Comparison of ENCODE assay signal across 12 cellular contexts in the genomic region with DNA sequence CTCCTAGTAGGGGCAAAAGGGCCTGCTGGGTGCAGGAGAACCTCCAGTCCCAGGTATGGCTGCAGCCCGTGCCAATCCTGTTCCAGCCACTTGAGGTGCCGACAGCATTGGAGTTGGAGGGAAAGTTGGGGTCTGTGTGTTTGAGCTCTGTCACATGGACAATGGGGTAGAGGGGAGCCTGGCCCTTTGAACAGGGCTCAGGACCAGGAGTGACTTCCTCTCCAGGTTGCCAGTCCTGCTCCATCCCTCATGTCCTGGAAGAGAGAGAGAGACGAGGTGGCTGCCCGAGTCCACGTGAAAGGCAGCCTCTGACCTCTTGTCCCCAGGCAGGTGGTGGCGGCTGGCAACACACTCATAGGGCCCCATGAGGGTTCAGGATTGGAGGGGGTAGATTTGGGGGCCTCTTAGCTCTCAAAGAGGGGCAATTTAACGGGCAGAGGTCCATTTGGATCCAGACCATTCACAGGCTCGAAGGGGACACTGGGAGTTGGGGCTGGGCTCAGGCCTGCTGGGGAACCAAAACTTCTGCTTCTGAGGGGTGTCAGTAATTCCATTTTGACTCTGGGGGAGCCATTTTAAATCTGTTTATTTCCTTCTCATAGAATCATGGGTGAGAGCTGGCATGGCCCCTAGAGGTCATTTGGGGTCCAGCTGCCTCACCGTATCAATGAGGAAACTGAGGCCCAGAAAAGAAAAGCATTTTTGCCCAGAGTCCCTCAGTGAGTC. TPM values are rescaled to one million over a fixed set of nuclear protein-coding genes. Genes with fewer than 3 reads are reported as not detected.
DNase-seq lines count a peak whose midpoint lies in the region; ATAC-seq and TF ChIP-seq lines count a peak whose summit lies in the region.
"Had no signal": no experiment of that assay in that cellular context is flagged by ENCODE, and none has a peak within 500 bp of the region (broad histone marks: within the 10 kb centered on the region; RNA-seq: fewer than 3 reads in every experiment).

No MANE protein-coding gene starts in this region.

- H3K4me1 Mint-ChIP-seq in CD8-positive, alpha-beta memory T cell, result peaks cover 65 to 96% (median 83%) of the 10 kb centered on the region in 3 donors
- H3K4me1 Mint-ChIP-seq in nephron progenitor cell, result peaks cover 35% of the 10 kb centered on the region

- peaks cover 3% of the 10 kb centered on the region for H3K36me3 ChIP-seq in CD8-positive, alpha-beta memory T cell (ENCODE audit: insufficient read depth, low read length)
- H3K36me3 ChIP-seq in MM.1S (replicated peaks; ENCODE audit: insufficient read depth, low read length), result peaks cover 4% of the 10 kb centered on the region; the same call in 1 of the 2 replicates
- H3K36me3 ChIP-seq: prostate gland, transverse colon had no signal

- intact Hi-C loops in posterior vena cava (cut with DNase I), result no loop called here

- H3K36me3 Mint-ChIP-seq in CD8-positive, alpha-beta memory T cell, result peaks cover 0 to 38% (median 0%) of the 10 kb centered on the region in 3 donors
- no peaks in the 10 kb centered on the region for H3K36me3 Mint-ChIP-seq in nephron progenitor cell (ENCODE audit: low read depth)

- H3K9ac ChIP-seq in MM.1S (ENCODE audit: low read length), result no peak overlapping the region

- H3K4me3 ChIP-seq in CD8-positive, alpha-beta memory T cell (ENCODE audit: low read length), result no peak overlapping the region
- H3K4me3 ChIP-seq in MM.1S (ENCODE audit: low read length), result no peak overlapping the region
- H3K4me3 ChIP-seq: left lung, prostate gland, transverse colon had no signal

- no peak overlapping the region for H3K27ac ChIP-seq in CD8-positive, alpha-beta memory T cell (ENCODE audit: low read depth, low read length)
- H3K27ac ChIP-seq in MM.1S (ENCODE audit: low read length), result peak overlapping the region; percentile 98; the same call in 1 of the 2 replicates
- H3K27ac ChIP-seq in cingulate gyrus (ENCODE audit: low read depth, low read length), result peak overlapping the region; percentile 39
- H3K27ac ChIP-seq: HL-60 had no signal

- H3K9me2 ChIP-seq in MM.1S (replicated peaks; ENCODE audit: insufficient read depth, low read length), result no peaks in the 10 kb centered on the region

- CTCF ChIA-PET in CD8-positive, alpha-beta memory T cell (lab: Charles Lee), result no interaction called here

- peak overlapping the region; percentile 68 to 97 (median 88) for H3K27ac Mint-ChIP-seq in CD8-positive, alpha-beta memory T cell
- no peak overlapping the region for H3K27ac Mint-ChIP-seq in nephron progenitor cell

- ATAC-seq in HG03097 (IDR thresholded peaks at IDR 0.05; ENCODE audit: low FRiP score, unreplicated experiment), result no peak

- no peak overlapping the region for H2AFZ ChIP-seq in MM.1S (ENCODE audit: low read length)

- H3K4me3 Mint-ChIP-seq in CD8-positive, alpha-beta memory T cell, result peak overlapping the region in 5 of 7 donors; percentile 18 to 59 (median 32)
- no peak overlapping the region for H3K4me3 Mint-ChIP-seq in nephron progenitor cell

- H3F3A ChIP-seq in MM.1S (ENCODE audit: insufficient read depth, low read length), result peaks cover 55% of the 10 kb centered on the region

- 0 out of 2 replicates have a peak overlapping the region, but pooled peaks have one; percentile 94 for H3K4me2 ChIP-seq in MM.1S (ENCODE audit: low read depth, low read length)

- no peaks in the 10 kb centered on the region for H3K9me3 ChIP-seq in CD8-positive, alpha-beta memory T cell (ENCODE audit: low read length)
- no peaks in the 10 kb centered on the region for H3K9me3 ChIP-seq in MM.1S (replicated peaks; ENCODE audit: insufficient read depth, low read length)
- H3K9me3 ChIP-seq: left lung, prostate gland, transverse colon had no signal

- H3K9me3 Mint-ChIP-seq in CD8-positive, alpha-beta memory T cell, result no peaks in the 10 kb centered on the region
- H3K9me3 Mint-ChIP-seq in nephron progenitor cell, result no peaks in the 10 kb centered on the region

- DNase-seq in CD8-positive, alpha-beta memory T cell, result no peak
- no peak for DNase-seq in MM.1S
- DNase-seq in posterior vena cava (ENCODE audit: low spot score), result peak; percentile 68
- no peak for DNase-seq in NCI-H748 (lab: John Stamatoyannopoulos, UW; ENCODE audit: unreplicated experiment)
- DNase-seq in nephron progenitor cell, result no peak
- DNase-seq: NCI-H774 had no signal

- POLR2A ChIA-PET in CD8-positive, alpha-beta memory T cell (lab: Charles Lee), result interaction anchor here (0.6 kb wide), 2 partner anchors 97 to 558 kb away, joined by 3 to 9 read pairs; no protein-coding TSS in a partner anchor

- H3K79me2 ChIP-seq in MM.1S (ENCODE audit: low read length), result peaks cover 79% of the 10 kb centered on the region

- H3K27me3 Mint-ChIP-seq in CD8-positive, alpha-beta memory T cell, result no peaks in the 10 kb centered on the region
- peaks cover 22% of the 10 kb centered on the region for H3K27me3 Mint-ChIP-seq in nephron progenitor cell (ENCODE audit: low read depth, poor library complexity)

- TF ChIP-seq CTCF in MM.1S (IDR thresholded peaks at IDR 0.05; ENCODE audit: low read length), result no peak
- no peak for TF ChIP-seq CTCF in nephron progenitor cell (IDR thresholded peaks at IDR 0.05)

- no peaks in the 10 kb centered on the region for H4K20me1 ChIP-seq in MM.1S (ENCODE audit: insufficient read depth, low read length)

- H3K4me1 ChIP-seq in CD8-positive, alpha-beta memory T cell (ENCODE audit: insufficient read depth, low read length), result peaks cover 89% of the 10 kb centered on the region
- peaks cover 76% of the 10 kb centered on the region for H3K4me1 ChIP-seq in MM.1S (ENCODE audit: low read length)

- H3K27me3 ChIP-seq in CD8-positive, alpha-beta memory T cell (ENCODE audit: insufficient read depth, low read length, poor library complexity, severe bottlenecking), result no peaks in the 10 kb centered on the region
- no peaks in the 10 kb centered on the region for H3K27me3 ChIP-seq in MM.1S (replicated peaks; ENCODE audit: insufficient read depth, low read length)
- H3K27me3 ChIP-seq: left lung, transverse colon had no signal

RNA-seq across cellular contexts. Expression of gene ADORA2A, which starts 4.1 kb away (rescaled TPM):
- 10 to 100 TPM; 23.2 to 26.7 TPM for total RNA-seq in CD8-positive, alpha-beta memory T cell
- polyA plus RNA-seq in CD8-positive, alpha-beta memory T cell, result 89.6 TPM
- 1 to 10 TPM; 1.9 to 2.6 TPM for total RNA-seq in posterior vena cava

Comparison
In these comparisons a context has a peak if more than half of its experiments do, and no peak if none do; other contexts are left out.
1. RNA of gene ADORA2A, which starts 4.1 kb away (total RNA-seq): 23.2 to 26.7 TPM in CD8-positive, alpha-beta memory T cell; 1.9 to 2.6 TPM in posterior vena cava; every median in the first group is over 4 times any median in the second.